In genomic region chr10:79328147-79328701, GRCh38 we compare ENCODE assay signal across 9 cellular contexts. TPM values are rescaled to one million over a fixed set of nuclear protein-coding genes. Genes with fewer than 3 reads are reported as not detected.
DNase-seq lines count a peak whose midpoint lies in the region; ATAC-seq and TF ChIP-seq lines count a peak whose summit lies in the region.
"Had no signal": no experiment of that assay in that cellular context is flagged by ENCODE, and none has a peak within 500 bp of the region (broad histone marks: within the 10 kb centered on the region; RNA-seq: fewer than 3 reads in every experiment).

No MANE protein-coding gene starts in this region.

- intact Hi-C loops in CD14-positive monocyte (cut with micrococcal nuclease) = no loop called here
- intact Hi-C loops in PC-3 (cut with micrococcal nuclease) = loop anchor here (10.0 kb wide), 1 partner anchor 353 kb away; no protein-coding TSS in a partner anchor
- intact Hi-C loops in mucosa of descending colon (cut with DNase I, micrococcal nuclease) = no loop called here

- H3K36me3 Mint-ChIP-seq in CD14-positive monocyte = no peaks in the 10 kb centered on the region

- H3K4me1 ChIP-seq in PC-3 (ENCODE audit: insufficient read depth, low read length) = peaks cover 54% of the 10 kb centered on the region
- H3K4me1 ChIP-seq in mucosa of descending colon (ENCODE audit: low read depth) = peaks cover 4% of the 10 kb centered on the region

- H3K9me3 Mint-ChIP-seq in CD14-positive monocyte = peaks cover 0 to 5% (median 0%) of the 10 kb centered on the region in 7 donors

- TF ChIP-seq CTCF in CD14-positive monocyte (IDR thresholded peaks at IDR 0.05) = no peak
- no peak for TF ChIP-seq CTCF in PC-3 (conservative IDR thresholded peaks at IDR 0.05; ENCODE audit: low read depth, low read length)
- no peak for TF ChIP-seq CTCF in mucosa of descending colon (IDR thresholded peaks at IDR 0.05)

- H3K27me3 ChIP-seq in PC-3 (ENCODE audit: low read length) = no peaks in the 10 kb centered on the region

- H3K4me2 ChIP-seq in PC-3 (ENCODE audit: low read length) = no peak overlapping the region

- no peak for ATAC-seq in PC-3
- ATAC-seq in mucosa of descending colon = no peak

- no TSS peak for BruUV-seq in PC-3 (replicated peaks; lab: Mats Ljungman, UMichigan)

- peak overlapping the region in 4 of 7 donors; percentile 37 to 96 (median 73) for H3K27ac Mint-ChIP-seq in CD14-positive monocyte

- H3K9me3 ChIP-seq in PC-3 (ENCODE audit: low read length) (no peaks in the 10 kb centered on the region), mucosa of descending colon (no peaks in the 10 kb centered on the region)

- no peaks in the 10 kb centered on the region for H3K9me2 ChIP-seq in PC-3 (replicated peaks; ENCODE audit: low read length)

- H3F3A ChIP-seq in PC-3 (ENCODE audit: low read length, unreplicated experiment) = peaks cover 22% of the 10 kb centered on the region

- no peaks in the 10 kb centered on the region for H3K79me2 ChIP-seq in PC-3 (ENCODE audit: low read length)

- H3K27me3 Mint-ChIP-seq in CD14-positive monocyte (ENCODE audit: low read depth in 3 of 3) = peaks cover 7 to 14% (median 9%) of the 10 kb centered on the region in 3 donors

- H3K9ac ChIP-seq in PC-3 (ENCODE audit: low read length) = peak overlapping the region; percentile 45; the same call in 1 of the 2 replicates

- CTCF ChIA-PET in PC-3 (lab: Charles Lee) = no interaction called here

- no peaks in the 10 kb centered on the region for H4K20me1 ChIP-seq in PC-3 (ENCODE audit: low read length)

- no peak for DNase-seq in CD14-positive monocyte (ENCODE audit: low spot score)
- DNase-seq in PC-3 = no peak
- DNase-seq in epithelial cell of prostate (ENCODE audit: low read depth, low spot score) = no peak
- peak in 2 of 3 donors; percentile 25 to 35 for DNase-seq in mucosa of descending colon
- no peak for DNase-seq in NOMO-1 treated with DMSO at 0.1 percent for 48 hours (lab: John Stamatoyannopoulos, UW; ENCODE audit: unreplicated experiment)
- DNase-seq in activated gamma-delta T cell (lab: John Stamatoyannopoulos, UW) = no peak
- DNase-seq in activated T-cell treated with anti-CD3 and anti-CD28 coated beads for 4 hours = no peak
- DNase-seq: GF-D8 had no signal

- H3K27ac ChIP-seq in PC-3 (ENCODE audit: low read length) = peak overlapping the region; percentile 81
- H3K27ac ChIP-seq in epithelial cell of prostate = peak overlapping the region; percentile 97
- H3K27ac ChIP-seq: HL-60 had no signal

- no peak overlapping the region for H3K4me3 Mint-ChIP-seq in CD14-positive monocyte

- POLR2A ChIA-PET in PC-3 (lab: Charles Lee; ENCODE audit: unreplicated experiment) = interaction anchor here (0.7 kb wide), 2 partner anchors 132 to 155 kb away, joined by 4 to 9 read pairs; no protein-coding TSS in a partner anchor

- no peaks in the 10 kb centered on the region; the same call in 1 of the 2 replicates for H3K36me3 ChIP-seq in PC-3 (ENCODE audit: low read depth, low read length)
- no peaks in the 10 kb centered on the region for H3K36me3 ChIP-seq in mucosa of descending colon (ENCODE audit: low read depth)

- H2AFZ ChIP-seq in PC-3 (ENCODE audit: low read length) = 0 out of 2 replicates have a peak overlapping the region, but pooled peaks have one; percentile 1

- H3K4me1 Mint-ChIP-seq in CD14-positive monocyte = peaks cover 33% of the 10 kb centered on the region

- H3K4me3 ChIP-seq in PC-3 (ENCODE audit: low read length) (no peak overlapping the region), mucosa of descending colon (no peak overlapping the region)

RNA-seq across cellular contexts. Expression of gene PPIF, which starts 19.0 kb away (rescaled TPM):
- polyA plus RNA-seq in CD14-positive monocyte = 10 to 100 TPM; 36.6 to 52.3 TPM
- total RNA-seq in PC-3 (2014; rRNA removed) (381 and 472 TPM in 2 replicates), mucosa of descending colon (10 to 100 TPM; 54.6 to 88.5 (median 77.3) TPM)

Comparison
In these comparisons a context has a peak if more than half of its experiments do, and no peak if none do; other contexts are left out.
1. DNase-seq: peak in mucosa of descending colon (2 of 3); none in CD14-positive monocyte (single experiment), PC-3 (single experiment), epithelial cell of prostate (single experiment), NOMO-1 treated with DMSO at 0.1 percent for 48 hours (single experiment), activated gamma-delta T cell (single experiment) and activated T-cell treated with anti-CD3 and anti-CD28 coated beads for 4 hours (single experiment).